Comparison of ENCODE assay signal across 8 cellular contexts in the genomic region with DNA sequence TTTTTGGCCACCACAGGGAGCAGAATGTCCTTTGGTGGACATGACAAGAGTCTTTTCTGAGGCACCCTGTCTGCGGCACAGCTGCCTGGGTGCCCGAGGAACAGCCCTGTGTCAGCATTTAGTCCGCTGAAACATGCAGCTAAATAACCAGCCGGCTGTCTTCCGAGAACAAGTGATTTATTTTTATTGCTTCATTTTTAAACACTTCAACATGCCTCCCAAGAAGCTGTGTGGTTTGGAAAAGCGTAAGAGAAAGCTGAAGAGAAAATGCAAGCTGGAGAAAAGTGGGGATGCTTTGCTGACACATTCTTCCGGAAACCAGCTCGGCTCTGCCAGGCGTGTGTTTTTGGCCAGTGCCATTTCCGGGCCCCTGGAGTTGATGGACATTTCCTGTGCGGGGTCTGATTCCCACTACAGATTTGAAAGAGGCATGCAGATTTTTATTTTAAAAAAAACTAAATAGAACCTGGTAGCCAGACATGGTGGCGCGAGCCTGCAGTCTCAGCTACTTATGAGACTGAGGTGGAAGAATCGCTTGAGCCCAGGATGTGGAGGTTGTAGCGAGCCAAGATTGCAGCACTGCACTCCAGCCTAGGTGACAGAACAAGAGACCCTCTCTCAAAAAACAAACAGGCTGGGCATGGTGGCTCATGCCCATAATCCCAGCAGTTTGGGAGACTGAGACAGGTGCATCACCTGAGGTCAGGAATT.
A peak's percentile ranks its signal among the peaks of the same experiment; 100 is the strongest.
DNase-seq lines count a peak whose midpoint lies in the region; ATAC-seq, FAIRE-seq and TF ChIP-seq lines count a peak whose summit lies in the region.

No MANE protein-coding gene starts in this region.

- no peaks in the 10 kb centered on the region for H3K9me3 ChIP-seq in fibroblast of lung (ENCODE audit: control insufficient read depth, insufficient read depth, low read depth, low read length)

- no peak for TF ChIP-seq POLR2A in GM12892 (IDR thresholded peaks at IDR 0.05; ENCODE audit: low read depth, low read length)

- peak overlapping the region; percentile 76 for H3K4me3 Mint-ChIP-seq in T-helper 2 cell treated with Interferon-gamma antibody and Interleukin-4, amounts not matched to agents 5 μg/mL and 100 μg/mL, for 36 hours

- H3K79me2 ChIP-seq in fibroblast of lung (ENCODE audit: control insufficient read depth, insufficient read depth, low read length): no peaks in the 10 kb centered on the region

- no peaks in the 10 kb centered on the region for H3K27me3 ChIP-seq in fibroblast of lung (ENCODE audit: control insufficient read depth, insufficient read depth, low read length)

- peak; percentile 86 for FAIRE-seq in GM12892 (lab: Jason Lieb, UNC)

- peak overlapping the region; percentile 77 for H3K27ac Mint-ChIP-seq in T-helper 2 cell treated with Interferon-gamma antibody and Interleukin-4, amounts not matched to agents 5 μg/mL and 100 μg/mL, for 36 hours

- H3K36me3 ChIP-seq in fibroblast of lung (ENCODE audit: control insufficient read depth, insufficient read depth, low read length): no peaks in the 10 kb centered on the region

- H3K9ac ChIP-seq in fibroblast of lung (ENCODE audit: insufficient read depth, low read length): peak overlapping the region; percentile 45

- no peaks in the 10 kb centered on the region for H3K4me1 ChIP-seq in fibroblast of lung (ENCODE audit: control insufficient read depth, extremely low read depth, insufficient read depth, low read length)

- no peaks in the 10 kb centered on the region for H3K9me3 Mint-ChIP-seq in T-helper 2 cell treated with Interferon-gamma antibody and Interleukin-4, amounts not matched to agents 5 μg/mL and 100 μg/mL, for 36 hours

- H3K27me3 Mint-ChIP-seq in T-helper 2 cell treated with Interferon-gamma antibody and Interleukin-4, amounts not matched to agents 5 μg/mL and 100 μg/mL, for 36 hours (ENCODE audit: low read depth): no peaks in the 10 kb centered on the region

- DNase-seq in GM12892 (ENCODE audit: insufficient read length): no peak
- peak; percentile 17 for DNase-seq in T-helper 2 cell treated with Interferon-gamma antibody and Interleukin-4, amounts not matched to agents 5 μg/mL and 100 μg/mL, for 36 hours (ENCODE audit: low spot score)
- peak; percentile 90 to 94 for DNase-seq in fibroblast of lung (ENCODE audit: low read depth in 2 of 2)
- peak; percentile 50 for DNase-seq in pons (ENCODE audit: low spot score)
- no peak for DNase-seq in NCI-H1092 (lab: John Stamatoyannopoulos, UW)
- no peak for DNase-seq in NCI-H2171 treated with DMSO at 0.1 percent for 48 hours (lab: John Stamatoyannopoulos, UW)

- H3K4me1 Mint-ChIP-seq in T-helper 2 cell treated with Interferon-gamma antibody and Interleukin-4, amounts not matched to agents 5 μg/mL and 100 μg/mL, for 36 hours (ENCODE audit: low read depth): peaks cover 21% of the 10 kb centered on the region

- peak overlapping the region; percentile 87 for H3K4me2 ChIP-seq in fibroblast of lung (ENCODE audit: extremely low read depth, insufficient read depth, low read length)

- ATAC-seq in GM19328 (IDR thresholded peaks at IDR 0.05; ENCODE audit: unreplicated experiment) (no peak), HG02678 (IDR thresholded peaks at IDR 0.05; ENCODE audit: unreplicated experiment) (no peak)

- TF ChIP-seq CTCF in fibroblast of lung (conservative IDR thresholded peaks at IDR 0.05 in 1 of 2, IDR thresholded peaks at IDR 0.05 in 1 of 2; ENCODE audit: low read depth in 1 of 2, low read length in 2 of 2): no peak

- no peaks in the 10 kb centered on the region for H3K36me3 Mint-ChIP-seq in T-helper 2 cell treated with Interferon-gamma antibody and Interleukin-4, amounts not matched to agents 5 μg/mL and 100 μg/mL, for 36 hours (ENCODE audit: low read depth)

- peak overlapping the region; percentile 75 for H3K27ac ChIP-seq in fibroblast of lung (ENCODE audit: insufficient read depth, low read length)

- H2AFZ ChIP-seq in fibroblast of lung (ENCODE audit: low read length): peak overlapping the region; percentile 46

- peak overlapping the region in 3 of 4 experiments; percentile 17 to 48 (median 46) for H3K4me3 ChIP-seq in fibroblast of lung (replicated peaks in 1 of 4; ENCODE audit: control extremely low read depth in 1 of 4, insufficient read depth in 1 of 4, low read depth in 3 of 4, low read length in 4 of 4)

- no peaks in the 10 kb centered on the region for H4K20me1 ChIP-seq in fibroblast of lung (ENCODE audit: control insufficient read depth, extremely low read depth, insufficient read depth, low read length)

Comparison
In these comparisons a context has a peak if more than half of its experiments do, and no peak if none do; other contexts are left out.
1. DNase-seq: peak in T-helper 2 cell treated with Interferon-gamma antibody and Interleukin-4, amounts not matched to agents 5 μg/mL and 100 μg/mL, for 36 hours (single experiment), fibroblast of lung (2 of 2) and pons (single experiment); none in GM12892 (single experiment), NCI-H1092 (single experiment) and NCI-H2171 treated with DMSO at 0.1 percent for 48 hours (single experiment).